ENCODE assay signal across 26 cellular contexts in genomic region chr9:21674894-21675293, GRCh38.
DNase-seq lines count a peak whose midpoint lies in the region; ATAC-seq and TF ChIP-seq lines count a peak whose summit lies in the region.
"Had no signal": no experiment of that assay in that cellular context is flagged by ENCODE, and none has a peak within 500 bp of the region (broad histone marks: within the 10 kb centered on the region; RNA-seq: fewer than 3 reads in every experiment).

No MANE protein-coding gene starts in this region.

- no peak overlapping the region for H3K4me3 Mint-ChIP-seq in MCF 10A (ENCODE audit: unreplicated experiment)
- H3K4me3 Mint-ChIP-seq: activated CD4-positive, alpha-beta T cell treated with anti-CD3 and anti-CD28 coated beads, Interleukin-2, amount 10 ng/mL, durations not matched to agents 7 days and 5 days; activated naive CD8-positive, alpha-beta T cell treated with anti-CD3 and anti-CD28 coated beads, Interleukin-2, amount 50 U/mL, for 24 hours; CD4-positive, alpha-beta T cell; memory B cell; neural progenitor cell had no signal

- H3K9me3 ChIP-seq in mammary epithelial cell (replicated peaks; ENCODE audit: insufficient read depth, low read length), result no peaks in the 10 kb centered on the region
- H3K9me3 ChIP-seq in fibroblast of lung (ENCODE audit: control insufficient read depth, insufficient read depth, low read depth, low read length), result no peaks in the 10 kb centered on the region
- no peaks in the 10 kb centered on the region for H3K9me3 ChIP-seq in heart left ventricle
- H3K9me3 ChIP-seq: gastrocnemius medialis, thoracic aorta had no signal

- TF ChIP-seq POLR2A in heart left ventricle (IDR thresholded peaks at IDR 0.05), result no peak

- BruUV-seq in mammary epithelial cell (replicated peaks; lab: Mats Ljungman, UMichigan) (no TSS peak), MCF 10A (replicated peaks; lab: Mats Ljungman, UMichigan) (no TSS peak)

- H3K4me3 ChIP-seq in mammary epithelial cell (replicated peaks in 1 of 3; ENCODE audit: insufficient read depth in 1 of 3, low read depth in 2 of 3, low read length in 3 of 3) (no peak overlapping the region), fibroblast of lung (replicated peaks in 1 of 4; ENCODE audit: control extremely low read depth in 1 of 4, insufficient read depth in 1 of 4, low read depth in 3 of 4, low read length in 4 of 4) (no peak overlapping the region), heart left ventricle (no peak overlapping the region)
- H3K4me3 ChIP-seq: dorsolateral prefrontal cortex, gastrocnemius medialis, neural progenitor cell, thoracic aorta had no signal

- H3K4me1 ChIP-seq in mammary epithelial cell (ENCODE audit: insufficient read depth, low read length) (peaks cover 48% of the 10 kb centered on the region), fibroblast of lung (ENCODE audit: control insufficient read depth, extremely low read depth, insufficient read depth, low read length) (peaks cover 12% of the 10 kb centered on the region), heart left ventricle (no peaks in the 10 kb centered on the region)
- H3K4me1 ChIP-seq: gastrocnemius medialis had no signal

- 17% methylated on average over 1 of the region's 1 CpG for WGBS in mammary epithelial cell (ENCODE audit: low coverage, missing lambda C conversion rate)
- 47 to 75% (median 64%) methylated on average over 1 of the region's 1 CpG for WGBS in heart left ventricle, 4 donors

- POLR2A ChIA-PET in MCF 10A (lab: Yijun Ruan, JAX), result interaction anchor here (1.0 kb wide), 1 partner anchor 70 kb away, joined by 3 read pairs; no protein-coding TSS in a partner anchor

- H3K36me3 Mint-ChIP-seq in MCF 10A (ENCODE audit: insufficient read depth, unreplicated experiment), result no peaks in the 10 kb centered on the region
- H3K36me3 Mint-ChIP-seq: memory B cell, neural progenitor cell had no signal

- H3K27me3 ChIP-seq in mammary epithelial cell (ENCODE audit: insufficient read depth, low read length) (no peaks in the 10 kb centered on the region), fibroblast of lung (ENCODE audit: control insufficient read depth, insufficient read depth, low read length) (no peaks in the 10 kb centered on the region), heart left ventricle (peaks cover 0 to 10% (median 0%) of the 10 kb centered on the region in 9 donors)
- H3K27me3 ChIP-seq: gastrocnemius medialis, neural progenitor cell had no signal

- H3K79me2 ChIP-seq in mammary epithelial cell (ENCODE audit: insufficient read depth, low read length) (peaks cover 20% of the 10 kb centered on the region), fibroblast of lung (ENCODE audit: control insufficient read depth, insufficient read depth, low read length) (no peaks in the 10 kb centered on the region)

- H3K27ac ChIP-seq in mammary epithelial cell (ENCODE audit: insufficient read depth, low read depth, low read length), result peak overlapping the region; percentile 99
- peak overlapping the region; percentile 52 for H3K27ac ChIP-seq in fibroblast of lung (ENCODE audit: insufficient read depth, low read length)
- H3K27ac ChIP-seq in heart left ventricle, result no peak overlapping the region
- H3K27ac ChIP-seq: 22Rv1, dorsolateral prefrontal cortex, gastrocnemius medialis, KMS-11, neural progenitor cell, thoracic aorta had no signal

- peak; percentile 81 for DNase-seq in mammary epithelial cell
- DNase-seq in MCF 10A (ENCODE audit: unreplicated experiment), result no peak
- peak; percentile 96 for DNase-seq in RKO (ENCODE audit: low spot score)
- DNase-seq in fibroblast of lung (ENCODE audit: low read depth in 2 of 2), result peak in 1 of 2 donors; percentile 60
- DNase-seq in left cardiac atrium, result no peak
- DNase-seq in heart left ventricle, result no peak
- DNase-seq: activated CD4-positive, alpha-beta T cell treated with anti-CD3 and anti-CD28 coated beads, Interleukin-2, amount 10 ng/mL, durations not matched to agents 7 days and 5 days; activated naive CD8-positive, alpha-beta T cell treated with anti-CD3 and anti-CD28 coated beads, Interleukin-2, amount 50 U/mL, for 24 hours; activated T-cell treated with anti-CD3 and anti-CD28 coated beads, Interleukin-2, amount 50 U/mL, for 48 hours; AML-193; CD4-positive, alpha-beta T cell; cerebellar nuclear complex; dorsolateral prefrontal cortex; gastrocnemius medialis; hippocampal formation; SHP77 treated with DMSO at 0.1 percent for 48 hours; stimulated activated naive CD8-positive, alpha-beta T cell treated with anti-CD3 and anti-CD28 coated beads, Interleukin-15, Interleukin-2, amounts not matched to agents 100 U/mL and 50 U/mL, for 24 hours; T1000 had no signal

- H3K36me3 ChIP-seq in mammary epithelial cell (ENCODE audit: insufficient read depth, low read length) (no peaks in the 10 kb centered on the region), fibroblast of lung (ENCODE audit: control insufficient read depth, insufficient read depth, low read length) (no peaks in the 10 kb centered on the region), heart left ventricle (no peaks in the 10 kb centered on the region)
- H3K36me3 ChIP-seq: gastrocnemius medialis, neural progenitor cell, thoracic aorta had no signal

- H3K4me2 ChIP-seq in mammary epithelial cell (ENCODE audit: insufficient read depth, low read depth, low read length), result no peak overlapping the region
- H3K4me2 ChIP-seq in fibroblast of lung (ENCODE audit: extremely low read depth, insufficient read depth, low read length), result no peak overlapping the region
- H3K4me2 ChIP-seq: KMS-11, neural progenitor cell had no signal

- H3K27me3 Mint-ChIP-seq in MCF 10A (ENCODE audit: insufficient read depth, unreplicated experiment), result no peaks in the 10 kb centered on the region
- H3K27me3 Mint-ChIP-seq: activated naive CD8-positive, alpha-beta T cell treated with anti-CD3 and anti-CD28 coated beads, Interleukin-2, amount 50 U/mL, for 24 hours; CD4-positive, alpha-beta T cell; progenitor cell of endocrine pancreas had no signal

- no peaks in the 10 kb centered on the region for H3K4me1 Mint-ChIP-seq in MCF 10A (ENCODE audit: insufficient read depth, unreplicated experiment)
- H3K4me1 Mint-ChIP-seq: memory B cell had no signal

- H2AFZ ChIP-seq in mammary epithelial cell (ENCODE audit: low read depth, low read length) (no peak overlapping the region), fibroblast of lung (ENCODE audit: low read length) (no peak overlapping the region)
- H2AFZ ChIP-seq: neural progenitor cell had no signal

- no peaks in the 10 kb centered on the region for H4K20me1 ChIP-seq in mammary epithelial cell (ENCODE audit: insufficient read depth, low read length)
- no peaks in the 10 kb centered on the region for H4K20me1 ChIP-seq in fibroblast of lung (ENCODE audit: control insufficient read depth, extremely low read depth, insufficient read depth, low read length)

- dilution Hi-C loops in mammary epithelial cell (cut with HindIII; ENCODE audit: low sequenced_read_pairs), result loop anchor here (5.0 kb wide), 2 partner anchors 112 to 118 kb away; no protein-coding TSS in a partner anchor

- intact Hi-C loops in mammary epithelial cell (cut with micrococcal nuclease) (no loop called here), MCF 10A (cut with micrococcal nuclease) (no loop called here), left cardiac atrium (cut with DNase I) (no loop called here), heart left ventricle (cut with DNase I) (no loop called here)

- CTCF ChIA-PET in mammary epithelial cell (lab: Charles Lee; ENCODE audit: low non-redundant PET) (no interaction called here), MCF 10A (lab: Yijun Ruan, JAX) (no interaction called here)

- in situ Hi-C loops in mammary epithelial cell (cut with MboI; ENCODE audit: low sequenced_read_pairs in 2 of 2), result loop anchor here in 1 of 2 donors (10.0 kb wide), 1 partner anchor 80 kb away; no protein-coding TSS in a partner anchor

- no peak overlapping the region for H3K9ac ChIP-seq in mammary epithelial cell (ENCODE audit: insufficient read depth, low read length)
- H3K9ac ChIP-seq in fibroblast of lung (ENCODE audit: insufficient read depth, low read length), result no peak overlapping the region
- H3K9ac ChIP-seq: KMS-11, neural progenitor cell had no signal

- ATAC-seq in left cardiac atrium (no peak), GM21576 (IDR thresholded peaks at IDR 0.05; ENCODE audit: unreplicated experiment) (no peak), GM18520 (IDR thresholded peaks at IDR 0.05; ENCODE audit: unreplicated experiment) (no peak), heart left ventricle (no peak)
- ATAC-seq: activated naive CD8-positive, alpha-beta T cell treated with anti-CD3 and anti-CD28 coated beads, Interleukin-2, amount 50 U/mL, for 24 hours; gastrocnemius medialis; stimulated activated naive CD8-positive, alpha-beta T cell treated with anti-CD3 and anti-CD28 coated beads, Interleukin-15, Interleukin-2, amounts not matched to agents 100 U/mL and 50 U/mL, for 24 hours had no signal

- H3K9me3 Mint-ChIP-seq in MCF 10A (ENCODE audit: unreplicated experiment), result no peaks in the 10 kb centered on the region
- H3K9me3 Mint-ChIP-seq: activated CD4-positive, alpha-beta T cell treated with anti-CD3 and anti-CD28 coated beads, Interleukin-2, amount 10 ng/mL, durations not matched to agents 7 days and 5 days; activated naive CD8-positive, alpha-beta T cell treated with anti-CD3 and anti-CD28 coated beads, Interleukin-2, amount 50 U/mL, for 24 hours; CD4-positive, alpha-beta T cell; memory B cell; neural progenitor cell had no signal

- TF ChIP-seq CTCF in mammary epithelial cell (conservative IDR thresholded peaks at IDR 0.05 in 1 of 2, IDR thresholded peaks at IDR 0.05 in 1 of 2; ENCODE audit: extremely low read depth in 1 of 2, insufficient read depth in 1 of 2, low read depth in 1 of 2, low read length in 2 of 2) (no peak), MCF 10A (IDR thresholded peaks at IDR 0.05; ENCODE audit: unreplicated experiment) (no peak), fibroblast of lung (conservative IDR thresholded peaks at IDR 0.05 in 1 of 2, IDR thresholded peaks at IDR 0.05 in 1 of 2; ENCODE audit: low read depth in 1 of 2, low read length in 2 of 2) (no peak), heart left ventricle (IDR thresholded peaks at IDR 0.05) (no peak)

- no peak overlapping the region for H3K27ac Mint-ChIP-seq in MCF 10A (ENCODE audit: low read depth, unreplicated experiment)
- H3K27ac Mint-ChIP-seq: activated CD4-positive, alpha-beta T cell treated with anti-CD3 and anti-CD28 coated beads, Interleukin-2, amount 10 ng/mL, durations not matched to agents 7 days and 5 days; CD4-positive, alpha-beta T cell; memory B cell; neural progenitor cell; progenitor cell of endocrine pancreas had no signal

Comparison
In these comparisons a context has a peak if more than half of its experiments do, and no peak if none do; other contexts are left out.
1. DNase-seq: peak in mammary epithelial cell (single experiment) and RKO (single experiment); none in MCF 10A (single experiment), left cardiac atrium (single experiment) and heart left ventricle (0 of 5).
2. H3K27ac ChIP-seq: peak in mammary epithelial cell (single experiment) and fibroblast of lung (single experiment); none in heart left ventricle (0 of 12).